ENCODE assay signal across 33 cellular contexts in genomic region chr4:128981377-128981776, GRCh38.
"Had no signal": no experiment of that assay in that cellular context is flagged by ENCODE, and none has a peak within 500 bp of the region (broad histone marks: within the 10 kb centered on the region; RNA-seq: fewer than 3 reads in every experiment).

No MANE protein-coding gene starts in this region.

- H3K4me3 ChIP-seq: adrenal gland, ascending aorta, body of pancreas, breast epithelium, cardiac muscle cell had no signal

- ATAC-seq: activated naive CD4-positive, alpha-beta T cell treated with anti-CD3 and anti-CD28 coated beads, Interleukin-2, amount 50 U/mL, for 72 hours; activated naive CD8-positive, alpha-beta T cell treated with anti-CD3 and anti-CD28 coated beads, Interleukin-2, amount 50 U/mL, for 24 hours; activated T-cell treated with anti-CD3 and anti-CD28 coated beads, Interleukin-2, amount 50 U/mL, for 4 hours; activated T-cell treated with anti-CD3 and anti-CD28 coated beads, Interleukin-2, amount 50 U/mL, for 72 hours; activated T-helper 17 cell treated with anti-CD3 and anti-CD28 coated beads, Interleukin-2, amount 50 U/mL, for 72 hours; body of pancreas had no signal

- H3K9me3 ChIP-seq: adrenal gland, ascending aorta, body of pancreas, breast epithelium had no signal

- H3K4me1 ChIP-seq: ascending aorta, body of pancreas, breast epithelium had no signal

- H3K36me3 ChIP-seq: adrenal gland, ascending aorta, brain microvascular endothelial cell, breast epithelium, cardiac muscle cell had no signal

- H3K27ac ChIP-seq: adrenal gland, ascending aorta, body of pancreas, brain microvascular endothelial cell, breast epithelium, cardiac muscle cell had no signal

- DNase-seq: activated effector memory CD4-positive, alpha-beta T cell treated with anti-CD3 and anti-CD28 coated beads, Interleukin-2, amount 50 U/mL, for 16 hours; activated effector memory CD4-positive, alpha-beta T cell treated with Interleukin-2 at 50 U/mL for 16 hours; activated gamma-delta T cell; activated gamma-delta T cell treated with Interleukin-2 at 50 U/mL for 16 hours; activated naive CD4-positive, alpha-beta T cell; activated naive CD4-positive, alpha-beta T cell treated with anti-CD3 and anti-CD28 coated beads for 36 hours; activated naive CD4-positive, alpha-beta T cell treated with anti-CD3 and anti-CD28 coated beads, Interleukin-2, amount 10 ng/mL, durations not matched to agents 7 days and 5 days; activated naive CD4-positive, alpha-beta T cell treated with anti-CD3 and anti-CD28 coated beads, Interleukin-2, amount 50 U/mL, for 16 hours; activated naive CD4-positive, alpha-beta T cell treated with Interleukin-2 at 50 U/mL for 16 hours; activated naive CD8-positive, alpha-beta T cell treated with anti-CD3 and anti-CD28 coated beads for 36 hours; activated naive CD8-positive, alpha-beta T cell treated with anti-CD3 and anti-CD28 coated beads, Interleukin-2, amount 10 ng/mL, durations not matched to agents 7 days and 5 days; activated naive CD8-positive, alpha-beta T cell treated with anti-CD3 and anti-CD28 coated beads, Interleukin-2, amount 50 U/mL, for 24 hours; activated T-cell treated with anti-CD3 and anti-CD28 coated beads, Interleukin-2, amount 50 U/mL, for 4 hours; activated T-cell treated with anti-CD3 and anti-CD28 coated beads, Interleukin-2, amount 50 U/mL, for 48 hours; activated T-cell treated with anti-CD3 and anti-CD28 coated beads, Interleukin-2, amount 50 U/mL, for 72 hours; adrenal gland; amniotic stem cell; amygdala; anterior cingulate cortex; aorta; body of pancreas; brain microvascular endothelial cell; caudate nucleus; central memory CD4-positive, alpha-beta T cell; cerebellar nuclear complex had no signal

- FAIRE-seq: astrocyte, bronchial epithelial cell, colon had no signal

- H3K27me3 ChIP-seq: adrenal gland, ascending aorta, body of pancreas, brain microvascular endothelial cell, breast epithelium, cardiac muscle cell had no signal
